8 cellular contexts compared by ENCODE assay signal in genomic region chr12:57096099-57096572, GRCh38. TPM values are rescaled to one million over a fixed set of nuclear protein-coding genes. Genes with fewer than 3 reads are reported as not detected.
DNase-seq lines count a peak whose midpoint lies in the region.

No MANE protein-coding gene starts in this region.

- H3K23ac ChIP-seq in trophoblast cell (ENCODE audit: low read length), result no peak overlapping the region

- H3K4ac ChIP-seq in trophoblast cell (ENCODE audit: low read depth, low read length), result no peak overlapping the region

- H3K4me3 ChIP-seq in trophoblast cell (ENCODE audit: low read depth, low read length), result no peak overlapping the region

- peaks cover 1% of the 10 kb centered on the region for H3K79me2 ChIP-seq in trophoblast cell (ENCODE audit: control insufficient read depth, insufficient read depth, low read length, poor library complexity)

- H2BK5ac ChIP-seq in trophoblast cell (ENCODE audit: low read depth, low read length, poor library complexity), result no peak overlapping the region

- no peak overlapping the region for H3K9ac ChIP-seq in trophoblast cell (ENCODE audit: low read length)

- H2AFZ ChIP-seq in trophoblast cell (ENCODE audit: insufficient read depth, low read length, poor library complexity), result no peak overlapping the region

- no peak overlapping the region for H4K12ac ChIP-seq in trophoblast cell (ENCODE audit: low read depth, low read length)

- no peaks in the 10 kb centered on the region for H3K27me3 ChIP-seq in trophoblast cell (ENCODE audit: insufficient read depth, low read length)

- no CpG with 5 or more reads among the region's 6 CpGs for WGBS in trophoblast cell (ENCODE audit: extremely low coverage, insufficient coverage, insufficient read length)

- H2BK120ac ChIP-seq in trophoblast cell (ENCODE audit: insufficient read depth, low read length, poor library complexity), result no peak overlapping the region

- H4K91ac ChIP-seq in trophoblast cell (ENCODE audit: low read depth, low read length), result peak overlapping the region; percentile 6

- peaks cover 2% of the 10 kb centered on the region for H3K9me3 ChIP-seq in trophoblast cell (ENCODE audit: insufficient read depth, low read depth, low read length)

- H3K4me1 ChIP-seq in trophoblast cell (ENCODE audit: control insufficient read depth in 1 of 2, insufficient read depth in 2 of 2, low read length in 2 of 2), result peaks cover 12 to 15% of the 10 kb centered on the region in 2 experiments

- DNase-seq in NCI-H1417 (lab: John Stamatoyannopoulos, UW) (peak; percentile 41 to 75 (median 58)), NCI-H1417 treated with DMSO at 0.1 percent for 48 hours (lab: John Stamatoyannopoulos, UW) (no peak), NCI-H2171 treated with DMSO at 0.1 percent for 48 hours (lab: John Stamatoyannopoulos, UW) (peak; percentile 88), cerebellar cortex (ENCODE audit: low spot score) (peak; percentile 62), trophoblast cell (no peak), globus pallidus (ENCODE audit: low spot score) (no peak), NCI-H1694 treated with DMSO at 0.1 percent for 48 hours (lab: John Stamatoyannopoulos, UW) (no peak), KG1 (lab: John Stamatoyannopoulos, UW) (no peak)

- no peak overlapping the region for H3K14ac ChIP-seq in trophoblast cell (ENCODE audit: low read length)

- H3K27ac ChIP-seq in trophoblast cell (ENCODE audit: low read depth, low read length), result peak overlapping the region; percentile 5

- no peak overlapping the region for H2BK12ac ChIP-seq in trophoblast cell (ENCODE audit: low read length)

- H3K79me1 ChIP-seq in trophoblast cell (ENCODE audit: low read length), result peaks cover 8% of the 10 kb centered on the region

- H2AK5ac ChIP-seq in trophoblast cell (ENCODE audit: low read length), result no peak overlapping the region

- H3K4me2 ChIP-seq in trophoblast cell (ENCODE audit: low read length), result no peak overlapping the region

- no peak overlapping the region for H4K8ac ChIP-seq in trophoblast cell (ENCODE audit: low read depth, low read length)

- H3K18ac ChIP-seq in trophoblast cell (ENCODE audit: low read length), result no peak overlapping the region

- H3K36me3 ChIP-seq in trophoblast cell (ENCODE audit: control insufficient read depth in 1 of 2, insufficient read depth in 2 of 2, low read length in 2 of 2), result peaks cover 67 to 77% of the 10 kb centered on the region in 2 experiments

RNA-seq across cellular contexts. Expression of gene NAB2, which starts 7.2 kb away (rescaled TPM):
- polyA plus RNA-seq in trophoblast cell (2013), result 26.6 and 26.8 TPM in 2 replicates

RNA-seq across cellular contexts. Expression of gene STAT6, which starts 15.0 kb away (rescaled TPM):
- polyA plus RNA-seq in trophoblast cell (2013), result 48.8 and 53.2 TPM in 2 replicates

RNA-seq across cellular contexts. Expression of gene NEMP1, which starts 17.5 kb away (rescaled TPM):
- polyA plus RNA-seq in trophoblast cell (2013), result 11.6 and 12.1 TPM in 2 replicates

RNA-seq across cellular contexts. Expression of gene LRP1, which starts 32.1 kb away (rescaled TPM):
- polyA plus RNA-seq in trophoblast cell (2013), result 45.9 and 49.7 TPM in 2 replicates

RNA-seq across cellular contexts. Expression of gene MYO1A, which starts 46.2 kb away (rescaled TPM):
- polyA plus RNA-seq in trophoblast cell (2013), result 0.04 TPM in 1 of 2 replicates, not detected in the other

Comparison
In these comparisons a context has a peak if more than half of its experiments do, and no peak if none do; other contexts are left out.
1. DNase-seq: peak in NCI-H1417 (3 of 3), NCI-H2171 treated with DMSO at 0.1 percent for 48 hours (single experiment) and cerebellar cortex (single experiment); none in NCI-H1417 treated with DMSO at 0.1 percent for 48 hours (single experiment), trophoblast cell (0 of 2), globus pallidus (single experiment), NCI-H1694 treated with DMSO at 0.1 percent for 48 hours (single experiment) and KG1 (single experiment).